Comparison of ENCODE assay signal across 11 cellular contexts in the genomic region with DNA sequence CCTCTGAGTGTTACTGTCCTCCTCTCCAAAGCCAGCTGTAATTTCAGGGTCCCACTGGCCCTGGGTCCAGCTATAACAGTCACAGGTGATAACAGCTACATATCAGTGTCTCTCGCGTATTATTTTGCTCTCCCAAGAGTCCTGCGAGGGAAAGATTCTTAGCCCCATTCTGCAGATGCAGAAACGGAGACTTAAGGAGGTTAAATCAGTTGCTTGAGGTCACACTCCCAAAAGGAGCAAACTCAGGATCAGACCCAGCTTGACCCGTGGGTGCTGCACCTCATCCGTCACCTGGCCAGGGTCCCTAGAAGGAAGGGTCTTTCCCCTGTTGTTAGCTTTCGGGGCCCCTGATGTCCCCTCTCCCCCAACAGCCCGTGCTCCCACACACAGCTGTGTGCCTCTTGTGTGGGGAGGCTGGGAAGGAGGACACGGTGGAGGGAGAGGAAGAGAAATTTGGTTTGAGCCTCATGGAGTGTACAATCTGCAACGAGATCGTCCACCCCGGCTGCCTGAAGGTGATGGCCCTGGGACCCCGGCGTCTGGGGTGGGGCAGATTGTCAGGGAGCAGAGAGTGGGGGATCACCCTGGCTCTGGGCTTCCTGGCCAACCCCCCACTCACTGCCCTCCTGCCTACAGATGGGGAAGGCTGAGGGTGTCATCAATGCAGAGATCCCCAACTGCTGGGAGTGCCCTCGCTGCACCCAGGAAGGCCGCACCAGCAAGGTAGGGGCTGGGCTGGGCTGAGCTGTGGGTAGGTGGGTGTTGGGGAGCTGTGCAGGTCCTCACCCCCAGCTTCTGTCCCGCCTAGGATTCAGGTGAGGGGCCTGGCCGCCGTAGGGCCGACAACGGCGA. TPM values are rescaled to one million over a fixed set of nuclear protein-coding genes. Genes with fewer than 3 reads are reported as not detected.
DNase-seq lines count a peak whose midpoint lies in the region; TF ChIP-seq lines count a peak whose summit lies in the region.
"Had no signal": no experiment of that assay in that cellular context is flagged by ENCODE, and none has a peak within 500 bp of the region (broad histone marks: within the 10 kb centered on the region; RNA-seq: fewer than 3 reads in every experiment).

No MANE protein-coding gene starts in this region.

- H3K27ac ChIP-seq in HUES6 (ENCODE audit: low read depth, low read length): 0 out of 2 replicates have a peak overlapping the region, but pooled peaks have one; percentile 11
- H3K27ac ChIP-seq in mammary epithelial cell (ENCODE audit: insufficient read depth, low read depth, low read length): no peak overlapping the region
- peak overlapping the region; percentile 27 for H3K27ac ChIP-seq in neutrophil
- peak overlapping the region in 1 of 2 donors; percentile 1 for H3K27ac ChIP-seq in uterus
- H3K27ac ChIP-seq: SJCRH30 had no signal

- H2AFZ ChIP-seq in mammary epithelial cell (ENCODE audit: low read depth, low read length): peak overlapping the region; percentile 53

- H3K9ac ChIP-seq in HUES6 (ENCODE audit: low read length) (no peak overlapping the region), mammary epithelial cell (ENCODE audit: insufficient read depth, low read length) (no peak overlapping the region)

- H3K4me1 ChIP-seq in HUES6 (ENCODE audit: control insufficient read depth, insufficient read depth, low read length) (peaks cover 4% of the 10 kb centered on the region), mammary epithelial cell (ENCODE audit: insufficient read depth, low read length) (peaks cover 11% of the 10 kb centered on the region), neutrophil (ENCODE audit: control insufficient read depth in 1 of 2, insufficient read depth in 1 of 2, low read depth in 1 of 2, low read length in 1 of 2) (peaks cover 2 to 8% of the 10 kb centered on the region in 2 experiments), uterus (peaks cover 0 to 8% of the 10 kb centered on the region in 2 donors)
- H3K4me1 ChIP-seq: SJCRH30 had no signal

- in situ Hi-C loops in mammary epithelial cell (cut with MboI; ENCODE audit: low sequenced_read_pairs in 2 of 2): no loop called here

- H3K36me3 ChIP-seq in HUES6 (ENCODE audit: control insufficient read depth, insufficient read depth, low read length): peaks cover 46% of the 10 kb centered on the region
- peaks cover 6% of the 10 kb centered on the region for H3K36me3 ChIP-seq in mammary epithelial cell (ENCODE audit: insufficient read depth, low read length)
- peaks cover 27% of the 10 kb centered on the region for H3K36me3 ChIP-seq in neutrophil
- H3K36me3 ChIP-seq in uterus: no peaks in the 10 kb centered on the region

- no peaks in the 10 kb centered on the region for H3K27me3 ChIP-seq in HUES6 (ENCODE audit: control insufficient read depth, insufficient read depth, low read length)
- H3K27me3 ChIP-seq in mammary epithelial cell (ENCODE audit: insufficient read depth, low read length): no peaks in the 10 kb centered on the region
- no peaks in the 10 kb centered on the region for H3K27me3 ChIP-seq in neutrophil
- no peaks in the 10 kb centered on the region for H3K27me3 ChIP-seq in uterus
- H3K27me3 ChIP-seq: SJCRH30 had no signal

- H3K4me2 ChIP-seq in mammary epithelial cell (ENCODE audit: insufficient read depth, low read depth, low read length): peak overlapping the region; percentile 70

- no TSS peak for BruUV-seq in mammary epithelial cell (replicated peaks; lab: Mats Ljungman, UMichigan)

- H3K9me3 ChIP-seq in HUES6 (ENCODE audit: control insufficient read depth, insufficient read depth, low read depth, low read length) (no peaks in the 10 kb centered on the region), mammary epithelial cell (replicated peaks; ENCODE audit: insufficient read depth, low read length) (no peaks in the 10 kb centered on the region), neutrophil (no peaks in the 10 kb centered on the region), uterus (no peaks in the 10 kb centered on the region)
- H3K9me3 ChIP-seq: SJCRH30 had no signal

- H3K4me3 ChIP-seq in HUES6 (ENCODE audit: low read depth, low read length) (peak overlapping the region; percentile 28), mammary epithelial cell (replicated peaks in 1 of 3; ENCODE audit: insufficient read depth in 1 of 3, low read depth in 2 of 3, low read length in 3 of 3) (peak overlapping the region in 1 of 3 experiments; percentile 4), neutrophil (ENCODE audit: low read depth in 1 of 2, low read length in 1 of 2) (no peak overlapping the region), uterus (no peak overlapping the region)
- H3K4me3 ChIP-seq: SJCRH30 had no signal

- H4K20me1 ChIP-seq in mammary epithelial cell (ENCODE audit: insufficient read depth, low read length): no peaks in the 10 kb centered on the region

- intact Hi-C loops in mammary epithelial cell (cut with micrococcal nuclease): no loop called here
- intact Hi-C loops in uterus (cut with DNase I; ENCODE audit: low total_unique reads): no loop called here

- no peak for DNase-seq in mammary epithelial cell
- no peak for DNase-seq in uterus
- no peak for DNase-seq in NCI-H187 (lab: John Stamatoyannopoulos, UW)
- no peak for DNase-seq in iPS-NIHi11 (ENCODE audit: low spot score)
- DNase-seq: activated CD4-positive, CD25-positive, alpha-beta regulatory T cell treated with anti-CD3 and anti-CD28 coated beads, Interleukin-2, amount 50 U/mL, for 72 hours; activated gamma-delta T cell had no signal

- 81% methylated on average over 12 of the region's 22 CpGs for whole genome bisulfite sequencing in mammary epithelial cell (ENCODE audit: low coverage, missing lambda C conversion rate)

- CTCF ChIA-PET in mammary epithelial cell (lab: Charles Lee; ENCODE audit: low non-redundant PET): no interaction called here

- dilution Hi-C loops in mammary epithelial cell (cut with HindIII; ENCODE audit: low sequenced_read_pairs): no loop called here

- no peak for TF ChIP-seq POLR2A in uterus (IDR thresholded peaks at IDR 0.05)

- TF ChIP-seq CTCF in mammary epithelial cell (conservative IDR thresholded peaks at IDR 0.05 in 1 of 2, IDR thresholded peaks at IDR 0.05 in 1 of 2; ENCODE audit: extremely low read depth in 1 of 2, insufficient read depth in 1 of 2, low read depth in 1 of 2, low read length in 2 of 2) (no peak), neutrophil (IDR thresholded peaks at IDR 0.05) (no peak), uterus (IDR thresholded peaks at IDR 0.05) (no peak)

- H3K79me2 ChIP-seq in mammary epithelial cell (ENCODE audit: insufficient read depth, low read length): peaks cover 14% of the 10 kb centered on the region

RNA-seq across cellular contexts. Expression of gene FBXL19, which starts 3.8 kb away (rescaled TPM):
- total RNA-seq in mammary epithelial cell: 10 to 100 TPM; 18.5 to 24.9 TPM
- polyA plus RNA-seq in mammary epithelial cell: 8.4 TPM
- polyA minus RNA-seq in mammary epithelial cell: 28.9 TPM
- total RNA-seq in uterus: 10 to 100 TPM in 3 of 4 donors, 1 to 10 TPM in 1; 3.8 to 25.4 (median 19.0) TPM

RNA-seq across cellular contexts. Expression of gene ORAI3, which starts 21.7 kb away (rescaled TPM):
- total RNA-seq in mammary epithelial cell (10 to 100 TPM; 31.7 to 37.2 TPM), uterus (10 to 100 TPM; 21.7 to 65.0 (median 27.9) TPM)
- 31.2 TPM for polyA plus RNA-seq in mammary epithelial cell
- 29.5 TPM for polyA minus RNA-seq in mammary epithelial cell

RNA-seq across cellular contexts. Expression of gene SETD1A, which starts 30.4 kb away (rescaled TPM):
- total RNA-seq in mammary epithelial cell (10 to 100 TPM in 1 of 2 donors, 1 to 10 TPM in 1; 8.5 to 14.8 TPM), uterus (10 to 100 TPM in 1 of 4 donors, 1 to 10 TPM in 3; 2.1 to 31.7 (median 3.5) TPM)
- polyA plus RNA-seq in mammary epithelial cell: 2.6 TPM
- 10.4 TPM for polyA minus RNA-seq in mammary epithelial cell

RNA-seq across cellular contexts. Expression of gene CTF1, which starts 30.7 kb away (rescaled TPM):
- total RNA-seq in mammary epithelial cell: 1 to 10 TPM in 1 of 2 donors, under 1 TPM in 1; 0.94 to 2.8 TPM
- 2.1 TPM for polyA plus RNA-seq in mammary epithelial cell
- polyA minus RNA-seq in mammary epithelial cell: 3.3 TPM
- 10 to 100 TPM in 2 of 4 donors, 1 to 10 TPM in 1, not detected in 1; 2.3 to 20.6 (median 13.8) TPM for total RNA-seq in uterus
- total RNA-seq: H4, occipital lobe had no signal

RNA-seq across cellular contexts. Expression of gene BCL7C, which starts 33.3 kb away (rescaled TPM):
- 10 to 100 TPM; 26.1 to 28.5 TPM for total RNA-seq in mammary epithelial cell
- polyA plus RNA-seq in mammary epithelial cell: 22.5 TPM
- polyA minus RNA-seq in mammary epithelial cell: 1.7 TPM
- total RNA-seq in uterus: 10 to 100 TPM; 16.5 to 44.8 (median 35.2) TPM
